In the genomic region with DNA sequence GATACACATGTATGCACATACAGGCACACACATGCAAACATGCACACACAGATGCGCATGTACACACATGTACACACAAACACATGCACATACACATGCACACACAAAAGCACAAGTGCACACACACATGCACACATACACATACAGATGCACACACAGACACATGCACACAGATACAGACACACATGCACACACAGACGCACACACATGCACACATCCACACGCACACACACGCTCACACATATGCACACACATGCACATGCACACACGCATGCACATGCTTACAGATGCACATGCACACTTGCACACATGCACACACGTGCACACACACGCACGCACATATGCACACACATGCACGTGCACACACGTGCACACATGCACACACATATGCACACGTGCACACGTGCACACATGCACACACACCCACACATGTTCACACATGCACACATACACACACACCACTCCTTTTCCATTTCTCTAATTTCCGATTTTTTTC, we compare ENCODE assay signal across 24 cellular contexts.
A peak's percentile ranks its signal among the peaks of the same experiment; 100 is the strongest.
DNase-seq lines count a peak whose midpoint lies in the region; ATAC-seq, FAIRE-seq and TF ChIP-seq lines count a peak whose summit lies in the region.
"Had no signal": no experiment of that assay in that cellular context is flagged by ENCODE, and none has a peak within 500 bp of the region (broad histone marks: within the 10 kb centered on the region; RNA-seq: fewer than 3 reads in every experiment).

No MANE protein-coding gene starts in this region.

- H4K91ac ChIP-seq in H9 (ENCODE audit: insufficient read length, low read depth, low read length) (no peak overlapping the region), H1 (replicated peaks; ENCODE audit: insufficient read length, low read length) (no peak overlapping the region)

- no peak overlapping the region for H3K4ac ChIP-seq in H9 (ENCODE audit: low read depth, low read length)
- H3K4ac ChIP-seq in H1 (replicated peaks; ENCODE audit: insufficient read length, low read depth, low read length) = no peak overlapping the region

- no peak overlapping the region for H3T11ph ChIP-seq in H9 (ENCODE audit: low read length)

- H3K18ac ChIP-seq in H9 (ENCODE audit: insufficient read length, low read depth, low read length) (no peak overlapping the region), H1 (ENCODE audit: extremely low read depth, low read length) (no peak overlapping the region)

- H2AK5ac ChIP-seq in H9 (ENCODE audit: insufficient read length, low read length) (no peak overlapping the region), H1 (ENCODE audit: low read depth, low read length) (no peak overlapping the region)

- H3K9ac ChIP-seq in H9 (ENCODE audit: extremely low read depth, insufficient read length, low read length) = no peak overlapping the region
- no peak overlapping the region; a peak in 2 of 7 replicates for H3K9ac ChIP-seq in H1 (replicated peaks in 1 of 4; ENCODE audit: extremely low read depth in 1 of 4, low read depth in 3 of 4, low read length in 3 of 4)

- H3K23me2 ChIP-seq in H9 (ENCODE audit: insufficient read length, low read depth, low read length, poor library complexity, severe bottlenecking) (no peaks in the 10 kb centered on the region), H1 (ENCODE audit: low read depth, low read length) (peaks cover 3% of the 10 kb centered on the region; the same call in 1 of the 2 replicates)

- H3K23ac ChIP-seq in H9 (ENCODE audit: insufficient read length, low read depth, low read length) (no peak overlapping the region), H1 (ENCODE audit: insufficient read length) (no peak overlapping the region)

- no peak overlapping the region; a peak in 3 of 7 replicates for H3K27ac Mint-ChIP-seq in H9
- H3K27ac Mint-ChIP-seq in naive thymus-derived CD4-positive, alpha-beta T cell = no peak overlapping the region
- H3K27ac Mint-ChIP-seq in activated CD4-positive, alpha-beta memory T cell treated with anti-CD3 and anti-CD28 coated beads for 36 hours = no peak overlapping the region
- H3K27ac Mint-ChIP-seq: CD4-positive, CD25-positive, alpha-beta regulatory T cell; CD8-positive, alpha-beta memory T cell; HFFc6; IgD-negative memory B cell had no signal

- H3K4me1 Mint-ChIP-seq in H9 = 0 out of 4 replicates have a peak, but pooled peaks cover 0 to 3% of the 10 kb centered on the region in 2 experiments
- no peaks in the 10 kb centered on the region for H3K4me1 Mint-ChIP-seq in naive thymus-derived CD4-positive, alpha-beta T cell
- no peaks in the 10 kb centered on the region for H3K4me1 Mint-ChIP-seq in activated CD4-positive, alpha-beta memory T cell treated with anti-CD3 and anti-CD28 coated beads for 36 hours (ENCODE audit: low read depth)
- H3K4me1 Mint-ChIP-seq: CD4-positive, CD25-positive, alpha-beta regulatory T cell; CD8-positive, alpha-beta memory T cell had no signal

- H3K4me3 Mint-ChIP-seq in H9 = no peak overlapping the region
- no peak overlapping the region for H3K4me3 Mint-ChIP-seq in naive thymus-derived CD4-positive, alpha-beta T cell
- H3K4me3 Mint-ChIP-seq in activated CD4-positive, alpha-beta memory T cell treated with anti-CD3 and anti-CD28 coated beads for 36 hours = no peak overlapping the region
- H3K4me3 Mint-ChIP-seq: CD4-positive, CD25-positive, alpha-beta regulatory T cell; CD8-positive, alpha-beta memory T cell; HFFc6 had no signal

- no peaks in the 10 kb centered on the region for H3K4me1 ChIP-seq in A549
- no peaks in the 10 kb centered on the region for H3K4me1 ChIP-seq in H9 (ENCODE audit: insufficient read depth, low read length)
- no peaks in the 10 kb centered on the region for H3K4me1 ChIP-seq in H1 (replicated peaks in 1 of 4; ENCODE audit: control insufficient read depth in 3 of 4, insufficient read depth in 4 of 4, low read length in 3 of 4)
- H3K4me1 ChIP-seq in naive thymus-derived CD4-positive, alpha-beta T cell (ENCODE audit: control insufficient read depth in 2 of 2, insufficient read depth in 2 of 2, low read length in 2 of 2) = no peaks in the 10 kb centered on the region
- H3K4me1 ChIP-seq: BE2C had no signal

- DNase-seq in A549 (ENCODE audit: low read depth in 1 of 2, low spot score in 1 of 2) = no peak
- DNase-seq in H9 = no peak
- no peak for DNase-seq in H1 (ENCODE audit: low read depth in 1 of 2, low spot score in 2 of 2)
- DNase-seq in naive thymus-derived CD4-positive, alpha-beta T cell = no peak
- no peak for DNase-seq in activated CD4-positive, alpha-beta memory T cell treated with anti-CD3 and anti-CD28 coated beads for 36 hours
- no peak for DNase-seq in activated T-cell treated with anti-CD3 and anti-CD28 coated beads for 4 hours
- DNase-seq: ACHN; BE2C; C1 segment of cervical spinal cord; CD4-positive, CD25-positive, alpha-beta regulatory T cell; CD8-positive, alpha-beta memory T cell; COR-L47; DMS 273 treated with DMSO at 0.1 percent for 48 hours; DMS53; DND-41; EL; HCEC 1CT; HFFc6; KBM-7 had no signal

- intact Hi-C loops in naive thymus-derived CD4-positive, alpha-beta T cell (cut with micrococcal nuclease) = no loop called here
- intact Hi-C loops in activated CD4-positive, alpha-beta memory T cell treated with anti-CD3 and anti-CD28 coated beads for 36 hours (cut with micrococcal nuclease) = no loop called here

- no peaks in the 10 kb centered on the region; the same call in 2 of the 3 replicates for H3K9me3 ChIP-seq in A549
- no peaks in the 10 kb centered on the region for H3K9me3 ChIP-seq in H9 (ENCODE audit: control insufficient read depth, low read depth, low read length)
- peaks cover 4 to 8% of the 10 kb centered on the region in 2 experiments; a peak in 2 of 4 replicates for H3K9me3 ChIP-seq in H1 (ENCODE audit: insufficient read depth in 2 of 2, low read depth in 1 of 2, low read length in 1 of 2)
- H3K9me3 ChIP-seq in naive thymus-derived CD4-positive, alpha-beta T cell (ENCODE audit: control insufficient read depth in 2 of 3, low read length in 3 of 3) = no peaks in the 10 kb centered on the region
- H3K9me3 ChIP-seq: BE2C had no signal

- H2BK15ac ChIP-seq in H9 (ENCODE audit: low read depth, low read length) (no peak overlapping the region), H1 (ENCODE audit: low read length) (no peak overlapping the region; the same call in 1 of the 2 replicates)

- WGBS in A549 (ENCODE audit: missing lambda C conversion rate) = 62% methylated on average over 13 of the region's 13 CpGs
- WGBS in H9 (ENCODE audit: extremely low coverage, insufficient read length, low lambda C conversion rate) = no CpG with 5 or more reads among the region's 13 CpGs
- 93% methylated on average over 13 of the region's 13 CpGs; no CpG with 5 or more reads in 1 of the 2 experiments for WGBS in H1 (ENCODE audit: extremely low coverage in 1 of 2, insufficient coverage in 1 of 2, insufficient read length in 1 of 2, insufficient replicate concordance in 2 of 2, low coverage in 1 of 2, low lambda C conversion rate in 2 of 2, missing lambda C conversion rate in 1 of 2), 2 experiments

- ATAC-seq in A549 = no peak
- ATAC-seq in naive thymus-derived CD4-positive, alpha-beta T cell = peak; percentile 16
- no peak for ATAC-seq in GM19455 (IDR thresholded peaks at IDR 0.05; ENCODE audit: unreplicated experiment)

- H4K8ac ChIP-seq in H9 (replicated peaks; ENCODE audit: insufficient read length, low read depth, low read length) (no peak overlapping the region), H1 (ENCODE audit: extremely low read depth, insufficient read depth, low read length) (no peak overlapping the region; the same call in 1 of the 2 replicates)

- H3K4me3 ChIP-seq in A549 (no peak overlapping the region), H1 (ENCODE audit: extremely low read depth in 1 of 4, insufficient read depth in 2 of 4, low read depth in 3 of 4, low read length in 4 of 4) (no peak overlapping the region)
- no peak overlapping the region for H3K4me3 ChIP-seq in naive thymus-derived CD4-positive, alpha-beta T cell (ENCODE audit: low read length)

- H3K36me3 ChIP-seq in H1 (ENCODE audit: control insufficient read depth in 2 of 4, insufficient read depth in 4 of 4, low read length in 3 of 4) = no peaks in the 10 kb centered on the region; a peak in 1 of 8 replicates
- H3K36me3 ChIP-seq in naive thymus-derived CD4-positive, alpha-beta T cell (ENCODE audit: control insufficient read depth in 2 of 3, insufficient read depth in 3 of 3, low read length in 3 of 3) = no peaks in the 10 kb centered on the region
- H3K36me3 ChIP-seq: BE2C had no signal

- no peaks in the 10 kb centered on the region for H3K79me1 ChIP-seq in H9 (ENCODE audit: insufficient read depth, low read depth, low read length, poor library complexity, severe bottlenecking)
- H3K79me1 ChIP-seq in H1 (ENCODE audit: low read depth, low read length) = no peaks in the 10 kb centered on the region

- H2BK20ac ChIP-seq in H9 (ENCODE audit: low read depth, low read length, poor library complexity, severe bottlenecking) = no peak overlapping the region
- no peak overlapping the region for H2BK20ac ChIP-seq in H1 (ENCODE audit: low read length)

- H3K27me3 ChIP-seq in H9 (ENCODE audit: insufficient read depth, low read length) = no peaks in the 10 kb centered on the region
- peaks cover 0 to 2% (median 0%) of the 10 kb centered on the region in 4 experiments; a peak in 1 of 7 replicates for H3K27me3 ChIP-seq in H1 (replicated peaks in 1 of 4; ENCODE audit: control insufficient read depth in 3 of 4, extremely low read depth in 1 of 4, insufficient read depth in 3 of 4, low read length in 3 of 4)
- no peaks in the 10 kb centered on the region for H3K27me3 ChIP-seq in naive thymus-derived CD4-positive, alpha-beta T cell (ENCODE audit: control insufficient read depth in 2 of 2, insufficient read depth in 2 of 2, low read length in 2 of 2)
- H3K27me3 ChIP-seq: BE2C had no signal

- no peak overlapping the region for H4K5ac ChIP-seq in H9 (ENCODE audit: insufficient read length, low read depth, low read length)
- H4K5ac ChIP-seq in H1 (ENCODE audit: insufficient read length, low read depth, low read length) = no peak overlapping the region

- peaks cover 9 to 15% of the 10 kb centered on the region in 2 experiments; a peak in 4 of 5 replicates for H3K9me3 Mint-ChIP-seq in H9
- H3K9me3 Mint-ChIP-seq in naive thymus-derived CD4-positive, alpha-beta T cell = peaks cover 0 to 17% (median 4%) of the 10 kb centered on the region in 11 donors
- peaks cover 9% of the 10 kb centered on the region for H3K9me3 Mint-ChIP-seq in activated CD4-positive, alpha-beta memory T cell treated with anti-CD3 and anti-CD28 coated beads for 36 hours

- TF ChIP-seq EP300 in A549 (IDR thresholded peaks at IDR 0.05) (no peak), H1 (IDR thresholded peaks at IDR 0.05; ENCODE audit: borderline replicate concordance in 1 of 2, low read depth in 2 of 2, low read length in 2 of 2) (no peak)

- H3K4me2 ChIP-seq in A549 (no peak overlapping the region), H9 (ENCODE audit: insufficient read depth, insufficient read length, low read length) (no peak overlapping the region), H1 (ENCODE audit: insufficient read depth in 1 of 2, low read depth in 2 of 2, low read length in 2 of 2) (no peak overlapping the region)

- TF ChIP-seq RAD21 in A549 (conservative IDR thresholded peaks at IDR 0.05 in 1 of 2, IDR thresholded peaks at IDR 0.05 in 1 of 2) (no peak), H1 (IDR thresholded peaks at IDR 0.05 in 1 of 2, conservative IDR thresholded peaks at IDR 0.05 in 1 of 2; ENCODE audit: low read depth in 2 of 2, low read length in 2 of 2) (no peak)

- no peak for TF ChIP-seq CTCF in A549 (IDR thresholded peaks at IDR 0.05)
- no peak for TF ChIP-seq CTCF in H9 (conservative IDR thresholded peaks at IDR 0.05)
- TF ChIP-seq CTCF in H1 (IDR thresholded peaks at IDR 0.05; ENCODE audit: control extremely low read depth in 1 of 3, insufficient read depth in 1 of 3, low read depth in 1 of 3, low read length in 3 of 3) = no peak

- H2BK12ac ChIP-seq in H9 (ENCODE audit: insufficient read length, low read depth, low read length) = no peak overlapping the region
- H2BK12ac ChIP-seq in H1 (ENCODE audit: low read depth, low read length) = peak overlapping the region; percentile 4; the same call in 1 of the 2 replicates

- H3K14ac ChIP-seq in H9 (ENCODE audit: insufficient read depth, low read length) (no peak overlapping the region), H1 (ENCODE audit: insufficient read length) (no peak overlapping the region)

- H4K20me1 ChIP-seq in H9 (ENCODE audit: control insufficient read depth, insufficient read depth, insufficient read length) (no peaks in the 10 kb centered on the region), H1 (replicated peaks in 1 of 2; ENCODE audit: control insufficient read depth in 1 of 2, insufficient read depth in 2 of 2, low read length in 2 of 2) (peaks cover 0 to 5% of the 10 kb centered on the region in 2 experiments)

- no peak overlapping the region for H2AFZ ChIP-seq in H9 (ENCODE audit: low read length)
- H2AFZ ChIP-seq in H1 (ENCODE audit: low read length) = no peak overlapping the region

- H3K56ac ChIP-seq in H9 (ENCODE audit: insufficient read length, low read depth, low read length) (peak overlapping the region; percentile 7), H1 (replicated peaks; ENCODE audit: insufficient read length, low read depth, low read length) (no peak overlapping the region)

- H2BK120ac ChIP-seq in H9 (ENCODE audit: low read depth, low read length, poor library complexity, severe bottlenecking) (no peak overlapping the region), H1 (replicated peaks; ENCODE audit: low read depth, low read length) (no peak overlapping the region)

- H3K27ac ChIP-seq in A549 = no peak overlapping the region
- H3K27ac ChIP-seq in H9 (ENCODE audit: insufficient read length, low read depth, low read length) = no peak overlapping the region
- H3K27ac ChIP-seq in H1 (ENCODE audit: low read depth, low read length) = no peak overlapping the region
- no peak overlapping the region for H3K27ac ChIP-seq in naive thymus-derived CD4-positive, alpha-beta T cell (ENCODE audit: low read depth, low read length)
- H3K27ac ChIP-seq: HL-60 had no signal

- H3K79me2 ChIP-seq in H9 (ENCODE audit: insufficient read depth, low read length) (no peaks in the 10 kb centered on the region), H1 (ENCODE audit: control insufficient read depth in 1 of 2, insufficient read depth in 2 of 2, low read length in 2 of 2) (no peaks in the 10 kb centered on the region)

- POLR2A ChIA-PET in A549 (lab: Yijun Ruan, JAX) = no interaction called here
- POLR2A ChIA-PET in H1 (lab: Charles Lee; ENCODE audit: partially characterized antibody) = interaction anchor here (1.1 kb wide), 1 partner anchor 55 kb away, joined by 3 read pairs; no protein-coding TSS in a partner anchor
- POLR2A ChIA-PET in naive thymus-derived CD4-positive, alpha-beta T cell (lab: Charles Lee) = no interaction called here
- POLR2A ChIA-PET in activated CD4-positive, alpha-beta memory T cell treated with anti-CD3 and anti-CD28 coated beads for 36 hours (lab: Charles Lee) = no interaction called here

- CTCF ChIA-PET in A549 (lab: Yijun Ruan, JAX) = no interaction called here
- CTCF ChIA-PET in H1 (lab: Charles Lee; ENCODE audit: partially characterized antibody) = interaction anchor here (1.3 to 1.6 kb wide), 2 partner anchors 17 to 38 kb away, joined by 3 to 4 read pairs; no protein-coding TSS in a partner anchor
- CTCF ChIA-PET in naive thymus-derived CD4-positive, alpha-beta T cell (lab: Charles Lee) = no interaction called here
- CTCF ChIA-PET in activated CD4-positive, alpha-beta memory T cell treated with anti-CD3 and anti-CD28 coated beads for 36 hours (lab: Charles Lee) = no interaction called here

- H3K27me3 Mint-ChIP-seq in H9 (ENCODE audit: low read depth) = peaks cover 7% of the 10 kb centered on the region
- H3K27me3 Mint-ChIP-seq in naive thymus-derived CD4-positive, alpha-beta T cell = peaks cover 0 to 6% (median 5%) of the 10 kb centered on the region in 5 donors
- H3K27me3 Mint-ChIP-seq in activated CD4-positive, alpha-beta memory T cell treated with anti-CD3 and anti-CD28 coated beads for 36 hours = peaks cover 3% of the 10 kb centered on the region
- H3K27me3 Mint-ChIP-seq: IgD-negative memory B cell had no signal

- H2BK5ac ChIP-seq in H9 (ENCODE audit: insufficient read length, low read length) (no peak overlapping the region), H1 (ENCODE audit: low read depth, low read length) (no peak overlapping the region)

- TF ChIP-seq POLR2A in A549 (IDR thresholded peaks at IDR 0.05; ENCODE audit: low read length) = 0 out of 2 replicates have a peak, but pooled peaks have one; percentile 8
- no peak for TF ChIP-seq POLR2A in H1 (IDR thresholded peaks at IDR 0.05; ENCODE audit: control extremely low read depth in 1 of 2, low read depth in 2 of 2, low read length in 2 of 2)

- FAIRE-seq in A549 (lab: Jason Lieb, UNC) (no peak), H1 (lab: Jason Lieb, UNC) (no peak)
- FAIRE-seq: GM12892, GM18507 had no signal

- H3K36me3 Mint-ChIP-seq in H9 (ENCODE audit: insufficient read depth in 1 of 3, low read depth in 3 of 3) = peaks cover 0 to 5% (median 0%) of the 10 kb centered on the region in 3 experiments; a peak in 4 of 7 replicates
- H3K36me3 Mint-ChIP-seq in naive thymus-derived CD4-positive, alpha-beta T cell = peaks cover 0 to 6% (median 0%) of the 10 kb centered on the region in 5 donors
- H3K36me3 Mint-ChIP-seq in activated CD4-positive, alpha-beta memory T cell treated with anti-CD3 and anti-CD28 coated beads for 36 hours = no peaks in the 10 kb centered on the region
- H3K36me3 Mint-ChIP-seq: CD4-positive, CD25-positive, alpha-beta regulatory T cell; CD8-positive, alpha-beta memory T cell; IgD-negative memory B cell had no signal
